Comparison of ENCODE assay signal across 8 cellular contexts in genomic region chr20:298755-299391, GRCh38. TPM values are rescaled to one million over a fixed set of nuclear protein-coding genes. Genes with fewer than 3 reads are reported as not detected.
A peak's percentile ranks its signal among the peaks of the same experiment; 100 is the strongest.
DNase-seq lines count a peak whose midpoint lies in the region; ATAC-seq, FAIRE-seq and TF ChIP-seq lines count a peak whose summit lies in the region.

No MANE protein-coding gene starts in this region.

- no peak for TF ChIP-seq RAD21 in liver (IDR thresholded peaks at IDR 0.05)

- POLR2A ChIA-PET in activated CD4-positive, alpha-beta T cell treated with anti-CD3 and anti-CD28 coated beads, Interleukin-2, amount 10 ng/mL, durations not matched to agents 7 days and 5 days (lab: Charles Lee), result no interaction called here

- H3K27me3 Mint-ChIP-seq in activated CD4-positive, alpha-beta T cell treated with anti-CD3 and anti-CD28 coated beads, Interleukin-2, amount 10 ng/mL, durations not matched to agents 7 days and 5 days, result no peaks in the 10 kb centered on the region

- peaks cover 54% of the 10 kb centered on the region for H3K4me1 Mint-ChIP-seq in activated CD4-positive, alpha-beta T cell treated with anti-CD3 and anti-CD28 coated beads, Interleukin-2, amount 10 ng/mL, durations not matched to agents 7 days and 5 days

- peak; percentile 15 for DNase-seq in activated CD4-positive, alpha-beta T cell treated with anti-CD3 and anti-CD28 coated beads, Interleukin-2, amount 10 ng/mL, durations not matched to agents 7 days and 5 days
- no peak for DNase-seq in activated CD4-positive, alpha-beta T cell treated with anti-CD3 and anti-CD28 coated beads, Interleukin-2, amount 50 U/mL, for 4 hours
- no peak for DNase-seq in ascending aorta (ENCODE audit: low spot score in 2 of 2)
- DNase-seq in testis, result no peak
- no peak for DNase-seq in D721Med (ENCODE audit: insufficient read length, low spot score)
- DNase-seq in activated CD4-positive, alpha-beta T cell treated with anti-CD3 and anti-CD28 coated beads for 1 hour, result no peak

- no peak for TF ChIP-seq POLR2A in testis (IDR thresholded peaks at IDR 0.05)

- peak overlapping the region; percentile 89 for H3K4me3 Mint-ChIP-seq in activated CD4-positive, alpha-beta T cell treated with anti-CD3 and anti-CD28 coated beads, Interleukin-2, amount 10 ng/mL, durations not matched to agents 7 days and 5 days

- H3K9me3 ChIP-seq in ascending aorta (no peaks in the 10 kb centered on the region), liver (ENCODE audit: control insufficient read depth in 4 of 4, low read length in 3 of 4) (no peaks in the 10 kb centered on the region), testis (no peaks in the 10 kb centered on the region)

- FAIRE-seq in D721Med (lab: Jason Lieb, UNC), result no peak

- H3K27ac ChIP-seq in ascending aorta, result peak overlapping the region; percentile 95 to 97
- peak overlapping the region; percentile 79 to 95 for H3K27ac ChIP-seq in liver (ENCODE audit: low read depth in 1 of 2, low read length in 2 of 2)
- peak overlapping the region; percentile 98 to 100 for H3K27ac ChIP-seq in testis

- peak overlapping the region; percentile 74 to 86 for H3K4me3 ChIP-seq in ascending aorta
- peak overlapping the region; percentile 85 to 92 (median 85) for H3K4me3 ChIP-seq in liver (ENCODE audit: low read depth in 1 of 3, low read length in 3 of 3)
- peak overlapping the region; percentile 89 to 90 for H3K4me3 ChIP-seq in testis

- CTCF ChIA-PET in activated CD4-positive, alpha-beta T cell treated with anti-CD3 and anti-CD28 coated beads, Interleukin-2, amount 10 ng/mL, durations not matched to agents 7 days and 5 days (lab: Charles Lee), result interaction anchor here (0.7 to 2.2 kb wide), 4 partner anchors 11 to 32 kb away, joined by 3 to 9 read pairs (median 4); no protein-coding TSS in a partner anchor

- H3K9me3 Mint-ChIP-seq in activated CD4-positive, alpha-beta T cell treated with anti-CD3 and anti-CD28 coated beads, Interleukin-2, amount 10 ng/mL, durations not matched to agents 7 days and 5 days, result no peaks in the 10 kb centered on the region

- no peak for TF ChIP-seq CTCF in ascending aorta (IDR thresholded peaks at IDR 0.05)
- no peak for TF ChIP-seq CTCF in liver (IDR thresholded peaks at IDR 0.05; ENCODE audit: low read depth, low read length, missing input control)
- no peak for TF ChIP-seq CTCF in testis (IDR thresholded peaks at IDR 0.05)
- no peak for TF ChIP-seq CTCF in D721Med (IDR thresholded peaks at IDR 0.05; ENCODE audit: insufficient read depth, missing control alignments)

- peak overlapping the region; percentile 24 to 53 for H3K9ac ChIP-seq in liver (ENCODE audit: low read depth in 1 of 2, low read length in 2 of 2)

- H3K27ac Mint-ChIP-seq in activated CD4-positive, alpha-beta T cell treated with anti-CD3 and anti-CD28 coated beads, Interleukin-2, amount 10 ng/mL, durations not matched to agents 7 days and 5 days, result peak overlapping the region; percentile 98

- peaks cover 0 to 19% of the 10 kb centered on the region in 2 donors for H3K4me1 ChIP-seq in ascending aorta
- H3K4me1 ChIP-seq in liver (ENCODE audit: control insufficient read depth in 4 of 4, insufficient read depth in 4 of 4, low read length in 3 of 4), result peaks cover 0 to 35% (median 27%) of the 10 kb centered on the region in 4 donors
- peaks cover 33% of the 10 kb centered on the region for H3K4me1 ChIP-seq in testis

- no peak for ATAC-seq in HG02588 (IDR thresholded peaks at IDR 0.05; ENCODE audit: unreplicated experiment)

- intact Hi-C loops in ascending aorta (cut with DNase I) (no loop called here), testis (cut with DNase I; ENCODE audit: low total_unique reads) (no loop called here)

- 14% methylated on average over 16 of the region's 16 CpGs for WGBS in liver
- 2 to 3% methylated on average over 16 of the region's 16 CpGs for WGBS in testis, 2 donors

- no peaks in the 10 kb centered on the region for H3K27me3 ChIP-seq in ascending aorta
- no peaks in the 10 kb centered on the region for H3K27me3 ChIP-seq in liver (ENCODE audit: control insufficient read depth in 4 of 4, insufficient read depth in 4 of 4, low read length in 3 of 4)
- no peaks in the 10 kb centered on the region for H3K27me3 ChIP-seq in testis

- peaks cover 43% of the 10 kb centered on the region for H3K36me3 Mint-ChIP-seq in activated CD4-positive, alpha-beta T cell treated with anti-CD3 and anti-CD28 coated beads, Interleukin-2, amount 10 ng/mL, durations not matched to agents 7 days and 5 days (ENCODE audit: low read depth)

- H3K36me3 ChIP-seq in ascending aorta, result peaks cover 0 to 4% of the 10 kb centered on the region in 2 donors
- H3K36me3 ChIP-seq in liver (ENCODE audit: control insufficient read depth in 4 of 4, insufficient read depth in 3 of 4, low read depth in 1 of 4, low read length in 3 of 4), result peaks cover 0 to 4% (median 0%) of the 10 kb centered on the region in 4 donors
- no peaks in the 10 kb centered on the region for H3K36me3 ChIP-seq in testis (ENCODE audit: low read depth, missing control alignments)

TF ChIP-seq in liver, 16 proteins besides CTCF, POLR2A, EP300 and RAD21:
- TF ChIP-seq MAX (IDR thresholded peaks at IDR 0.05), result no peak
- no peak for TF ChIP-seq NR2F2 (IDR thresholded peaks at IDR 0.05)
- TF ChIP-seq HNF4G (IDR thresholded peaks at IDR 0.05), result no peak
- no peak for TF ChIP-seq GABPA (IDR thresholded peaks at IDR 0.05 in 1 of 2, conservative IDR thresholded peaks at IDR 0.05 in 1 of 2)

RNA-seq across cellular contexts. Expression of gene ZCCHC3, which starts 1.5 kb away (rescaled TPM):
- 10 to 100 TPM; 26.4 to 27.1 TPM for total RNA-seq in activated CD4-positive, alpha-beta T cell treated with anti-CD3 and anti-CD28 coated beads, Interleukin-2, amount 10 ng/mL, durations not matched to agents 7 days and 5 days
- total RNA-seq in ascending aorta, result 15.6 TPM
- 10 to 100 TPM in 1 of 2 donors, 1 to 10 TPM in 1; 6.2 to 22.1 TPM for total RNA-seq in liver
- polyA plus RNA-seq in liver, result 1 to 10 TPM; 2.4 to 5.0 TPM
- total RNA-seq in testis, result 10 to 100 TPM; 29.1 to 34.9 TPM
- 21.2 TPM for polyA plus RNA-seq in testis (ENCODE audit: insufficient read depth, low read depth, low replicate concordance)

RNA-seq across cellular contexts. Expression of gene C20orf96, which starts 8.3 kb away (rescaled TPM):
- 1 to 10 TPM; 7.8 to 8.2 TPM for total RNA-seq in activated CD4-positive, alpha-beta T cell treated with anti-CD3 and anti-CD28 coated beads, Interleukin-2, amount 10 ng/mL, durations not matched to agents 7 days and 5 days
- total RNA-seq in ascending aorta (0.32 TPM), liver (1 to 10 TPM; 1.2 to 2.2 TPM), testis (10 to 100 TPM; 16.7 to 32.0 TPM)
- polyA plus RNA-seq in liver (1 to 10 TPM in 1 of 2 donors, under 1 TPM in 1; 0.70 to 2.6 TPM), testis (ENCODE audit: insufficient read depth, low read depth, low replicate concordance) (46.3 TPM)

RNA-seq across cellular contexts. Expression of gene SOX12, which starts 26.5 kb away (rescaled TPM):
- 1 to 10 TPM; 5.6 to 6.0 TPM for total RNA-seq in activated CD4-positive, alpha-beta T cell treated with anti-CD3 and anti-CD28 coated beads, Interleukin-2, amount 10 ng/mL, durations not matched to agents 7 days and 5 days
- total RNA-seq in ascending aorta (6.2 TPM), liver (1 to 10 TPM in 1 of 2 donors, under 1 TPM in 1; 0.67 to 4.2 TPM), testis (10 to 100 TPM; 19.2 to 23.8 TPM)
- polyA plus RNA-seq in liver (1 to 10 TPM; 1.3 to 2.0 TPM), testis (ENCODE audit: insufficient read depth, low read depth, low replicate concordance) (13.4 TPM)

RNA-seq across cellular contexts. Expression of gene DEFB132, which starts 41.3 kb away (rescaled TPM):
- not detected for total RNA-seq in activated CD4-positive, alpha-beta T cell treated with anti-CD3 and anti-CD28 coated beads, Interleukin-2, amount 10 ng/mL, durations not matched to agents 7 days and 5 days
- total RNA-seq in ascending aorta, result 0.32 TPM
- total RNA-seq in liver, result under 1 TPM in 1 of 2 donors, not detected in 1; 0.08 TPM
- under 1 TPM in 1 of 2 donors, not detected in 1; 0.08 TPM for polyA plus RNA-seq in liver
- not detected for total RNA-seq in testis
- polyA plus RNA-seq in testis (ENCODE audit: insufficient read depth, low read depth, low replicate concordance), result not detected

RNA-seq across cellular contexts. Expression of gene NRSN2, which starts 48.0 kb away (rescaled TPM):
- 1 to 10 TPM in 1 of 2 experiments, under 1 TPM in 1; 0.87 to 1.2 TPM for total RNA-seq in activated CD4-positive, alpha-beta T cell treated with anti-CD3 and anti-CD28 coated beads, Interleukin-2, amount 10 ng/mL, durations not matched to agents 7 days and 5 days
- total RNA-seq in ascending aorta (24.5 TPM), liver (10 to 100 TPM in 1 of 2 donors, 1 to 10 TPM in 1; 1.9 to 12.0 TPM), testis (10 to 100 TPM; 62.4 to 79.0 TPM)
- polyA plus RNA-seq in liver (1 to 10 TPM; 3.5 to 6.0 TPM), testis (ENCODE audit: insufficient read depth, low read depth, low replicate concordance) (49.4 TPM)
